Comparison of ENCODE assay signal across 16 cellular contexts in genomic region chr1:82893712-82894111, GRCh38.
DNase-seq lines count a peak whose midpoint lies in the region; ATAC-seq and TF ChIP-seq lines count a peak whose summit lies in the region.
"Had no signal": no experiment of that assay in that cellular context is flagged by ENCODE, and none has a peak within 500 bp of the region (broad histone marks: within the 10 kb centered on the region; RNA-seq: fewer than 3 reads in every experiment).

No MANE protein-coding gene starts in this region.

- H3K4me2 ChIP-seq in SK-N-SH = no peak overlapping the region
- H3K4me2 ChIP-seq: A549 had no signal

- peaks cover 13% of the 10 kb centered on the region for H3K4me1 Mint-ChIP-seq in glutamatergic neuron (ENCODE audit: low read depth, unreplicated experiment)
- H3K4me1 Mint-ChIP-seq: CD14-positive monocyte had no signal

- H3K36me3 ChIP-seq in SK-N-SH (replicated peaks in 1 of 2; ENCODE audit: control insufficient read depth in 1 of 2, insufficient read depth in 2 of 2, low read length in 1 of 2) = no peaks in the 10 kb centered on the region

- H3K27me3 ChIP-seq in SK-N-SH (ENCODE audit: insufficient read depth) = no peaks in the 10 kb centered on the region

- H3K27ac Mint-ChIP-seq in glutamatergic neuron (ENCODE audit: unreplicated experiment) = peak overlapping the region; percentile 41
- H3K27ac Mint-ChIP-seq: CD14-positive monocyte; CD8-positive, alpha-beta T cell had no signal

- ATAC-seq in GM18511 (IDR thresholded peaks at IDR 0.05; ENCODE audit: unreplicated experiment) = no peak
- ATAC-seq: A549; CD8-positive, alpha-beta T cell; K562 had no signal

- H3K36me3 Mint-ChIP-seq in glutamatergic neuron (ENCODE audit: unreplicated experiment) = no peaks in the 10 kb centered on the region
- H3K36me3 Mint-ChIP-seq: CD14-positive monocyte; CD8-positive, alpha-beta T cell had no signal

- POLR2A ChIA-PET in SK-N-SH (lab: Yijun Ruan, JAX) (no interaction called here), GM10248 (lab: Yijun Ruan, JAX) (no interaction called here)

- TF ChIP-seq CTCF in SK-N-SH (IDR thresholded peaks at IDR 0.05) = no peak
- TF ChIP-seq CTCF in glutamatergic neuron (IDR thresholded peaks at IDR 0.05; ENCODE audit: partially characterized antibody, unreplicated experiment) = no peak
- no peak for TF ChIP-seq CTCF in GM10248 (IDR thresholded peaks at IDR 0.05; ENCODE audit: control extremely low read depth, extremely low read depth, low read depth, missing control alignments)

- no peak; the same call in 1 of the 2 replicates for TF ChIP-seq RAD21 in SK-N-SH (IDR thresholded peaks at IDR 0.05; ENCODE audit: low read length)

- DNase-seq in DMS 273 treated with DMSO at 0.1 percent for 48 hours (lab: John Stamatoyannopoulos, UW) (peak; percentile 72), NCI-H524 (lab: John Stamatoyannopoulos, UW) (peak; percentile 80 to 96), SK-N-SH (peak; percentile 36), glutamatergic neuron (no peak), A172 (ENCODE audit: low spot score) (no peak), GM10248 (ENCODE audit: extremely low spot score) (no peak)
- no peak for DNase-seq in activated naive CD4-positive, alpha-beta T cell treated with anti-CD3 and anti-CD28 coated beads, Interleukin-2, amount 50 U/mL, for 16 hours
- DNase-seq: CD8-positive, alpha-beta T cell; COR-L47; DMS79; GM23248; H7 had no signal

- H3K4me3 ChIP-seq in SK-N-SH (ENCODE audit: low read depth in 2 of 2, low read length in 1 of 2) = no peak overlapping the region
- H3K4me3 ChIP-seq: A549, GM23248, K562 had no signal

- no peaks in the 10 kb centered on the region for H3K9me3 ChIP-seq in SK-N-SH
- H3K9me3 ChIP-seq: A549 had no signal

- H4K20me1 ChIP-seq in SK-N-SH (ENCODE audit: insufficient read depth) = no peaks in the 10 kb centered on the region

- no peak overlapping the region for H2AFZ ChIP-seq in SK-N-SH (ENCODE audit: low read depth)
- H2AFZ ChIP-seq: GM23248 had no signal

- H3K79me2 ChIP-seq in SK-N-SH (ENCODE audit: insufficient read depth) = no peaks in the 10 kb centered on the region

- no peak overlapping the region for H3K4me3 Mint-ChIP-seq in glutamatergic neuron (ENCODE audit: unreplicated experiment)
- H3K4me3 Mint-ChIP-seq: CD14-positive monocyte; CD8-positive, alpha-beta T cell had no signal

- H3K4me1 ChIP-seq in SK-N-SH (ENCODE audit: control insufficient read depth in 1 of 2, insufficient read depth in 2 of 2, low read depth in 1 of 2, low read length in 1 of 2) = peaks cover 0 to 3% of the 10 kb centered on the region in 2 experiments; a peak in 2 of 4 replicates
- H3K4me1 ChIP-seq: A549 had no signal

- 70% methylated on average over 4 of the region's 4 CpGs for WGBS in SK-N-SH (ENCODE audit: low lambda C conversion rate)

- no peak for TF ChIP-seq EP300 in SK-N-SH (IDR thresholded peaks at IDR 0.05; ENCODE audit: borderline replicate concordance in 1 of 2, low read depth in 1 of 2, low read length in 1 of 2)

- no peaks in the 10 kb centered on the region for H3K9me3 Mint-ChIP-seq in glutamatergic neuron (ENCODE audit: unreplicated experiment)
- H3K9me3 Mint-ChIP-seq: CD8-positive, alpha-beta T cell had no signal

- CTCF ChIA-PET in SK-N-SH (lab: Yijun Ruan, JAX) (no interaction called here), GM10248 (lab: Yijun Ruan, JAX) (no interaction called here)

- no peaks in the 10 kb centered on the region for H3F3A ChIP-seq in SK-N-SH (replicated peaks; ENCODE audit: insufficient read depth)

- no peaks in the 10 kb centered on the region for H3K9me2 ChIP-seq in SK-N-SH

- H3K27ac ChIP-seq in SK-N-SH (ENCODE audit: low read depth in 2 of 2, low read length in 1 of 2) = peak overlapping the region in 1 of 2 experiments; percentile 28; a peak in 2 of 4 replicates
- H3K27ac ChIP-seq: A549, GM23248 had no signal

- peaks cover 2% of the 10 kb centered on the region for H3K27me3 Mint-ChIP-seq in glutamatergic neuron (ENCODE audit: unreplicated experiment)

- no peak overlapping the region for H3K9ac ChIP-seq in SK-N-SH
- H3K9ac ChIP-seq: GM23248 had no signal

TF ChIP-seq in SK-N-SH, 30 proteins besides CTCF, POLR2A, EP300 and RAD21:
- TF ChIP-seq RCOR1 (IDR thresholded peaks at IDR 0.05; ENCODE audit: low read length) = peak; percentile 71; the same call in 1 of the 2 replicates
- no peak for TF ChIP-seq USF1 (IDR thresholded peaks at IDR 0.05; ENCODE audit: borderline replicate concordance, low read depth)
- TF ChIP-seq TCF12 (IDR thresholded peaks at IDR 0.05) = peak; percentile 26; the same call in 1 of the 2 replicates
- TF ChIP-seq CHD2 (IDR thresholded peaks at IDR 0.05; ENCODE audit: low read length, partially characterized antibody) = peak; percentile 77
- TF ChIP-seq GATA2 (CRISPR knock-in tag; IDR thresholded peaks at IDR 0.05) = peak; percentile 18; the same call in 1 of the 2 replicates
- TF ChIP-seq MXI1 (IDR thresholded peaks at IDR 0.05; ENCODE audit: low read depth, low read length) = no peak
- TF ChIP-seq POLR2AphosphoS5 (IDR thresholded peaks at IDR 0.05; ENCODE audit: low read depth, low read length) = peak; percentile 22; the same call in 1 of the 2 replicates
TF ChIP-seq in SK-N-SH: peak in this region for 5.

Comparison
In these comparisons a context has a peak if more than half of its experiments do, and no peak if none do; other contexts are left out.
1. DNase-seq: peak in DMS 273 treated with DMSO at 0.1 percent for 48 hours (single experiment), NCI-H524 (2 of 2) and SK-N-SH (single experiment); none in glutamatergic neuron (single experiment), A172 (single experiment), GM10248 (single experiment) and activated naive CD4-positive, alpha-beta T cell treated with anti-CD3 and anti-CD28 coated beads, Interleukin-2, amount 50 U/mL, for 16 hours (single experiment).